In the genomic region with DNA sequence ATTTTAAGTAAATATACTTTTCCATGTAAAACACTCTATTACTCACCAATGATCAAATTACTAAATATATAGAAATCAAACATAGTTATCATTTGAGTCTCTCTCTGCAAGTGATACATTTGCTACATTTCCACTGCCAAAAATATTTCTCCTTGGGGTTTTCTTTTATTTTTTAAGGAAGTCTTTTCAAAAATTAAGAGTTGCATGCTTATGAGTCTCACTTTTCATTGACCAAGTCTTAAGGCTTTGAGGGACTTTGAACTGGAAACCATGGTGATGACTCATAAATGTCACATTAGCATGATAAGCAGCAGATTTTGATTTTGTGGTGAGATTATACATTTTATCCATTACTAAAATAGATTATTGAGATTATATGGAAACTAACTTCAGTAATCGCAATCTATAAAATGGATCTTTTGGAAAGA, we compare ENCODE assay signal across 16 cellular contexts.
DNase-seq lines count a peak whose midpoint lies in the region; ATAC-seq, FAIRE-seq and TF ChIP-seq lines count a peak whose summit lies in the region.
"Had no signal": no experiment of that assay in that cellular context is flagged by ENCODE, and none has a peak within 500 bp of the region (broad histone marks: within the 10 kb centered on the region; RNA-seq: fewer than 3 reads in every experiment).

No MANE protein-coding gene starts in this region.

- H2BK15ac ChIP-seq in mesenchymal stem cell (ENCODE audit: low read depth, poor library complexity, severe bottlenecking) = no peak overlapping the region

- H3K79me1 ChIP-seq in mesenchymal stem cell (replicated peaks; ENCODE audit: low read length, poor library complexity, severe bottlenecking) = no peaks in the 10 kb centered on the region

- no peak overlapping the region for H4K91ac ChIP-seq in mesenchymal stem cell (ENCODE audit: low read length)

- POLR2A ChIA-PET in PC-3 (lab: Charles Lee; ENCODE audit: unreplicated experiment) = no interaction called here
- POLR2A ChIA-PET in endothelial cell of umbilical vein (lab: Charles Lee) = no interaction called here

- H2AFZ ChIP-seq in PC-3 (ENCODE audit: low read length) = no peak overlapping the region
- H2AFZ ChIP-seq in endothelial cell of umbilical vein (ENCODE audit: low read depth, low read length) = no peak overlapping the region
- no peak overlapping the region for H2AFZ ChIP-seq in mesenchymal stem cell (ENCODE audit: low read depth, low read length)

- H3K9ac ChIP-seq in PC-3 (ENCODE audit: low read length) (no peak overlapping the region), endothelial cell of umbilical vein (replicated peaks; ENCODE audit: extremely low read depth, insufficient read depth, low read length) (no peak overlapping the region), mesenchymal stem cell (ENCODE audit: low read length) (no peak overlapping the region)
- H3K9ac ChIP-seq: BLaER1 had no signal

- no peak overlapping the region for H3K4ac ChIP-seq in mesenchymal stem cell (ENCODE audit: low read depth in 1 of 2, low read length in 2 of 2)

- no peak overlapping the region for H3K18ac ChIP-seq in mesenchymal stem cell (ENCODE audit: low read depth in 1 of 2, low read length in 2 of 2)

- no peak overlapping the region for H2BK120ac ChIP-seq in mesenchymal stem cell (ENCODE audit: low read depth, low read length)

- ATAC-seq in PC-3 (peak; percentile 80), GM19324 (IDR thresholded peaks at IDR 0.05; ENCODE audit: low FRiP score, unreplicated experiment) (no peak), HG02798 (IDR thresholded peaks at IDR 0.05; ENCODE audit: poor library complexity, unreplicated experiment) (no peak), HG03571 (IDR thresholded peaks at IDR 0.05; ENCODE audit: unreplicated experiment) (no peak)
- ATAC-seq: K562, Right ventricle myocardium inferior had no signal

- no peak overlapping the region for H2AK5ac ChIP-seq in mesenchymal stem cell (ENCODE audit: low read length, severe bottlenecking)

- WGBS in mesenchymal stem cell = no CpG with 5 or more reads among the region's 1 CpG

- H3K4me3 ChIP-seq in PC-3 (ENCODE audit: low read length) = no peak overlapping the region
- H3K4me3 ChIP-seq in endothelial cell of umbilical vein (replicated peaks in 1 of 3; ENCODE audit: insufficient read depth in 1 of 3, low read depth in 1 of 3, low read length in 3 of 3) = no peak overlapping the region
- H3K4me3 ChIP-seq in mesenchymal stem cell (ENCODE audit: insufficient read depth in 1 of 2, low read depth in 1 of 2, low read length in 2 of 2) = no peak overlapping the region
- no peak overlapping the region for H3K4me3 ChIP-seq in BE2C (ENCODE audit: low read depth, low read length)
- H3K4me3 ChIP-seq: BLaER1, K562 had no signal

- H3K4me2 ChIP-seq in PC-3 (ENCODE audit: low read length) (peak overlapping the region; percentile 50), endothelial cell of umbilical vein (ENCODE audit: insufficient read depth, low read length) (no peak overlapping the region), mesenchymal stem cell (ENCODE audit: low read length, poor library complexity, severe bottlenecking) (no peak overlapping the region)
- H3K4me2 ChIP-seq: BLaER1 had no signal

- no peaks in the 10 kb centered on the region for H3K36me3 ChIP-seq in PC-3 (ENCODE audit: low read depth, low read length)
- no peaks in the 10 kb centered on the region for H3K36me3 ChIP-seq in endothelial cell of umbilical vein (ENCODE audit: control insufficient read depth in 2 of 2, extremely low read depth in 1 of 2, insufficient read depth in 2 of 2, low read length in 2 of 2)
- H3K36me3 ChIP-seq in mesenchymal stem cell (ENCODE audit: control insufficient read depth in 1 of 2, insufficient read depth in 2 of 2, low read depth in 1 of 2, low read length in 2 of 2) = no peaks in the 10 kb centered on the region
- H3K36me3 ChIP-seq in BE2C = no peaks in the 10 kb centered on the region
- H3K36me3 ChIP-seq: BLaER1 had no signal

- DNase-seq in ELR (ENCODE audit: low read depth) (peak; percentile 19), PC-3 (peak; percentile 69), endothelial cell of umbilical vein (ENCODE audit: low read depth, low spot score) (no peak), mesenchymal stem cell (peak; percentile 19), BE2C (no peak)
- DNase-seq: DMS 273 treated with DMSO at 0.1 percent for 48 hours, H9, NCI-H1092, NCI-H345 had no signal

- no peak overlapping the region for H4K8ac ChIP-seq in mesenchymal stem cell (ENCODE audit: low read length)

- H4K20me1 ChIP-seq in PC-3 (ENCODE audit: low read length) = no peaks in the 10 kb centered on the region
- H4K20me1 ChIP-seq in endothelial cell of umbilical vein (replicated peaks; ENCODE audit: control insufficient read depth, extremely low read depth, insufficient read depth, low read length) = no peaks in the 10 kb centered on the region
- H4K20me1 ChIP-seq: BLaER1 had no signal

- no peaks in the 10 kb centered on the region for H3K9me2 ChIP-seq in PC-3 (replicated peaks; ENCODE audit: low read length)

- H2BK5ac ChIP-seq in mesenchymal stem cell (ENCODE audit: low read depth, low read length, poor library complexity, severe bottlenecking) = no peak overlapping the region

- BruUV-seq in PC-3 (replicated peaks; lab: Mats Ljungman, UMichigan) (no TSS peak), endothelial cell of umbilical vein (replicated peaks; lab: Mats Ljungman, UMichigan) (no TSS peak)

- dilution Hi-C loops in endothelial cell of umbilical vein (cut with MboI; ENCODE audit: extremely low pct_ligation_motif_present, low sequenced_read_pairs) = no loop called here

- TF ChIP-seq POLR2A in endothelial cell of umbilical vein (IDR thresholded peaks at IDR 0.05; ENCODE audit: low read depth, low read length) = no peak

- no peaks in the 10 kb centered on the region for H3K9me1 ChIP-seq in endothelial cell of umbilical vein (replicated peaks; ENCODE audit: control insufficient read depth, extremely low read depth, insufficient read depth, low read length)

- no peak overlapping the region for H3K23ac ChIP-seq in mesenchymal stem cell (ENCODE audit: low read length in 2 of 2)

- TF ChIP-seq CTCF in PC-3 (conservative IDR thresholded peaks at IDR 0.05; ENCODE audit: low read depth, low read length) (no peak), endothelial cell of umbilical vein (IDR thresholded peaks at IDR 0.05; ENCODE audit: extremely low read depth in 1 of 2, insufficient read depth in 1 of 2, low read depth in 1 of 2, low read length in 2 of 2) (no peak), BE2C (IDR thresholded peaks at IDR 0.05; ENCODE audit: low read depth, low read length) (no peak)

- H3K4me1 ChIP-seq in PC-3 (ENCODE audit: insufficient read depth, low read length) (peaks cover 25% of the 10 kb centered on the region), endothelial cell of umbilical vein (ENCODE audit: control insufficient read depth, extremely low read depth, insufficient read depth, low read length) (no peaks in the 10 kb centered on the region), mesenchymal stem cell (ENCODE audit: control insufficient read depth, insufficient read depth, low read depth, low read length) (no peaks in the 10 kb centered on the region), BE2C (no peaks in the 10 kb centered on the region)
- H3K4me1 ChIP-seq: BLaER1 had no signal

- intact Hi-C loops in PC-3 (cut with micrococcal nuclease) = loop anchor here (2.0 kb wide), 1 partner anchor 28 kb away; no protein-coding TSS in a partner anchor
- intact Hi-C loops in endothelial cell of umbilical vein (cut with micrococcal nuclease) = no loop called here

- H3K79me2 ChIP-seq in PC-3 (ENCODE audit: low read length) = no peaks in the 10 kb centered on the region
- no peaks in the 10 kb centered on the region for H3K79me2 ChIP-seq in endothelial cell of umbilical vein (ENCODE audit: control insufficient read depth, insufficient read depth, low read length)

- H3K9me3 ChIP-seq in PC-3 (ENCODE audit: low read length) = no peaks in the 10 kb centered on the region
- no peaks in the 10 kb centered on the region for H3K9me3 ChIP-seq in endothelial cell of umbilical vein (replicated peaks; ENCODE audit: control insufficient read depth, insufficient read depth, low read length)
- H3K9me3 ChIP-seq in mesenchymal stem cell (ENCODE audit: control insufficient read depth, low read length) = no peaks in the 10 kb centered on the region
- no peaks in the 10 kb centered on the region for H3K9me3 ChIP-seq in BE2C
- H3K9me3 ChIP-seq: BLaER1 had no signal

- no peak for FAIRE-seq in endothelial cell of umbilical vein (lab: Jason Lieb, UNC)
- FAIRE-seq: HTR-8/SVneo, K562 had no signal

- H3K27ac ChIP-seq in PC-3 (ENCODE audit: low read length) (peak overlapping the region; percentile 47), endothelial cell of umbilical vein (ENCODE audit: insufficient read depth, low read depth, low read length) (no peak overlapping the region), mesenchymal stem cell (ENCODE audit: low read length, poor library complexity, severe bottlenecking) (no peak overlapping the region)
- H3K27ac ChIP-seq: BLaER1 had no signal

- CTCF ChIA-PET in PC-3 (lab: Charles Lee) = no interaction called here
- CTCF ChIA-PET in endothelial cell of umbilical vein (lab: Charles Lee) = no interaction called here

- H2BK12ac ChIP-seq in mesenchymal stem cell (ENCODE audit: low read length in 2 of 2) = no peak overlapping the region

- H3F3A ChIP-seq in PC-3 (ENCODE audit: low read length, unreplicated experiment) = peaks cover 4% of the 10 kb centered on the region

- H3K14ac ChIP-seq in mesenchymal stem cell (ENCODE audit: low read length in 2 of 2) = no peak overlapping the region

- H3K27me3 ChIP-seq in PC-3 (ENCODE audit: low read length) (no peaks in the 10 kb centered on the region), endothelial cell of umbilical vein (ENCODE audit: control insufficient read depth in 2 of 2, insufficient read depth in 2 of 2, low read length in 2 of 2) (no peaks in the 10 kb centered on the region), mesenchymal stem cell (ENCODE audit: control insufficient read depth in 1 of 2, insufficient read depth in 1 of 2, low read length in 2 of 2) (no peaks in the 10 kb centered on the region), BE2C (no peaks in the 10 kb centered on the region)
- H3K27me3 ChIP-seq: BLaER1 had no signal

TF ChIP-seq in endothelial cell of umbilical vein, 7 proteins besides CTCF, POLR2A, EP300 and RAD21:
- TF ChIP-seq JUN (IDR thresholded peaks at IDR 0.05; ENCODE audit: borderline replicate concordance, insufficient read depth, insufficient read length, low read depth) = peak; percentile 11
- TF ChIP-seq, protein P1, sequence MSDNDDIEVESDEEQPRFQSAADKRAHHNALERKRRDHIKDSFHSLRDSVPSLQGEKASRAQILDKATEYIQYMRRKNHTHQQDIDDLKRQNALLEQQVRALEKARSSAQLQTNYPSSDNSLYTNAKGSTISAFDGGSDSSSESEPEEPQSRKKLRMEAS (IDR thresholded peaks at IDR 0.05; ENCODE audit: insufficient read depth, insufficient read length) = no peak
- no peak for TF ChIP-seq EZH2 (IDR thresholded peaks at IDR 0.05; ENCODE audit: borderline replicate concordance, low read depth, low read length, severe bottlenecking)

Comparison
In these comparisons a context has a peak if more than half of its experiments do, and no peak if none do; other contexts are left out.
1. DNase-seq: peak in ELR (single experiment), PC-3 (single experiment) and mesenchymal stem cell (single experiment); none in endothelial cell of umbilical vein (single experiment) and BE2C (single experiment).